8 cellular contexts compared by ENCODE assay signal in genomic region chr1:156090822-156091188, GRCh38.
A peak's percentile ranks its signal among the peaks of the same experiment; 100 is the strongest.
DNase-seq lines count a peak whose midpoint lies in the region; ATAC-seq lines count a peak whose summit lies in the region.

No MANE protein-coding gene starts in this region.

- no peak overlapping the region for H3K4me3 Mint-ChIP-seq in effector memory CD8-positive, alpha-beta T cell

- peak; percentile 99 for ATAC-seq in effector memory CD8-positive, alpha-beta T cell (replicated peaks)
- ATAC-seq in GM18873 (IDR thresholded peaks at IDR 0.05; ENCODE audit: low FRiP score, unreplicated experiment) = no peak

- peaks cover 4% of the 10 kb centered on the region for H3K36me3 Mint-ChIP-seq in effector memory CD8-positive, alpha-beta T cell (ENCODE audit: insufficient read depth)

- H3K9me3 Mint-ChIP-seq in effector memory CD8-positive, alpha-beta T cell = no peaks in the 10 kb centered on the region

- peaks cover 15 to 36% of the 10 kb centered on the region in 2 donors for H3K27me3 Mint-ChIP-seq in effector memory CD8-positive, alpha-beta T cell

- H3K4me1 Mint-ChIP-seq in effector memory CD8-positive, alpha-beta T cell (ENCODE audit: low read depth in 2 of 2) = peaks cover 7 to 8% of the 10 kb centered on the region in 2 donors

- DNase-seq in ELR (ENCODE audit: low read depth) (peak; percentile 86), HS-27A (ENCODE audit: low read depth) (peak; percentile 42), NOMO-1 (lab: John Stamatoyannopoulos, UW; ENCODE audit: unreplicated experiment in 2 of 2) (peak; percentile 57 to 62), midbrain (lab: John Stamatoyannopoulos, UW) (peak; percentile 87)
- peak; percentile 79 to 80 for DNase-seq in activated CD8-positive, alpha-beta memory T cell treated with anti-CD3 and anti-CD28 coated beads for 4 hours (ENCODE audit: low read depth in 2 of 2)
- DNase-seq in effector memory CD8-positive, alpha-beta T cell = peak; percentile 82 to 87 (median 83)
- DNase-seq in stimulated activated CD8-positive, alpha-beta memory T cell treated with anti-CD3 and anti-CD28 coated beads, Interleukin-4, amount 100 ng/mL, for 4 hours (ENCODE audit: low read depth in 2 of 2, low spot score in 1 of 2) = peak; percentile 69 to 88

- no peak overlapping the region for H3K27ac Mint-ChIP-seq in effector memory CD8-positive, alpha-beta T cell
